In genomic region chr22:27842994-27843431, GRCh38 we compare ENCODE assay signal across 16 cellular contexts. TPM values are rescaled to one million over a fixed set of nuclear protein-coding genes. Genes with fewer than 3 reads are reported as not detected.
A peak's percentile ranks its signal among the peaks of the same experiment; 100 is the strongest.
DNase-seq lines count a peak whose midpoint lies in the region; ATAC-seq and TF ChIP-seq lines count a peak whose summit lies in the region.
"Had no signal": no experiment of that assay in that cellular context is flagged by ENCODE, and none has a peak within 500 bp of the region (broad histone marks: within the 10 kb centered on the region; RNA-seq: fewer than 3 reads in every experiment).

No MANE protein-coding gene starts in this region.

- no peak for ATAC-seq in HG02623 (IDR thresholded peaks at IDR 0.05; ENCODE audit: unreplicated experiment)
- no peak for ATAC-seq in GM21529 (IDR thresholded peaks at IDR 0.05; ENCODE audit: unreplicated experiment)
- ATAC-seq: CD8-positive, alpha-beta T cell had no signal

- H3K36me3 ChIP-seq in BE2C (peaks cover under 1% of the 10 kb centered on the region; the same call in 1 of the 2 replicates), neuronal stem cell (replicated peaks in 1 of 2; ENCODE audit: control insufficient read depth in 2 of 2, insufficient read depth in 2 of 2, low read length in 2 of 2) (peaks cover 3 to 4% of the 10 kb centered on the region in 2 donors)

- no CpG with 5 or more reads among the region's 9 CpGs for WGBS in neuronal stem cell (ENCODE audit: extremely low coverage in 2 of 2, insufficient read length in 2 of 2, insufficient replicate concordance in 1 of 2), 2 donors

- no peak overlapping the region for H3K23ac ChIP-seq in neuronal stem cell (ENCODE audit: low read depth, low read length, poor library complexity)

- no peak overlapping the region for H3K4ac ChIP-seq in neuronal stem cell (ENCODE audit: low read length)

- no peak overlapping the region for H4K8ac ChIP-seq in neuronal stem cell (ENCODE audit: low read depth, low read length)

- no peak overlapping the region for H3K9ac ChIP-seq in neuronal stem cell (ENCODE audit: low read depth, low read length, poor library complexity)

- peak overlapping the region; percentile 32 for H2BK5ac ChIP-seq in neuronal stem cell (ENCODE audit: low read length)

- no peaks in the 10 kb centered on the region for H3K79me1 ChIP-seq in neuronal stem cell (ENCODE audit: low read depth, low read length)

- H2AK5ac ChIP-seq in neuronal stem cell (ENCODE audit: low read depth, low read length): no peak overlapping the region

- H2BK15ac ChIP-seq in neuronal stem cell (ENCODE audit: low read length): no peak overlapping the region

- no peak overlapping the region for H4K91ac ChIP-seq in neuronal stem cell (ENCODE audit: low read depth, low read length, poor library complexity)

- no peak overlapping the region for H2BK120ac ChIP-seq in neuronal stem cell (ENCODE audit: low read depth, low read length)

- no peaks in the 10 kb centered on the region for H3K9me3 ChIP-seq in BE2C
- H3K9me3 ChIP-seq in neuronal stem cell (replicated peaks in 1 of 2; ENCODE audit: control insufficient read depth in 2 of 2, insufficient read depth in 1 of 2, low read depth in 1 of 2, low read length in 2 of 2): peaks cover under 1 to 2% of the 10 kb centered on the region in 2 donors

- no peak overlapping the region for H3K18ac ChIP-seq in neuronal stem cell (ENCODE audit: low read length)

- no peak overlapping the region for H3K27ac ChIP-seq in neuronal stem cell (replicated peaks; ENCODE audit: low read length)

- H3K4me3 ChIP-seq in BE2C (ENCODE audit: low read depth, low read length): 0 out of 2 replicates have a peak overlapping the region, but pooled peaks have one; percentile 11
- H3K4me3 ChIP-seq in neuronal stem cell (ENCODE audit: low read length in 2 of 2): no peak overlapping the region
- H3K4me3 ChIP-seq: heart right ventricle had no signal

- TF ChIP-seq CTCF in BE2C (IDR thresholded peaks at IDR 0.05; ENCODE audit: low read depth, low read length): no peak

- no peak overlapping the region for H3K4me2 ChIP-seq in neuronal stem cell (ENCODE audit: insufficient read depth, low read length, poor library complexity, severe bottlenecking)

- no peak overlapping the region for H3K14ac ChIP-seq in neuronal stem cell (ENCODE audit: low read length)

- H3K4me1 ChIP-seq in BE2C (peaks cover 19% of the 10 kb centered on the region), neuronal stem cell (ENCODE audit: control insufficient read depth in 2 of 2, insufficient read depth in 1 of 2, low read depth in 1 of 2, low read length in 2 of 2) (peaks cover 15 to 17% of the 10 kb centered on the region in 2 donors)

- H3K27me3 ChIP-seq in BE2C: no peaks in the 10 kb centered on the region
- H3K27me3 ChIP-seq in neuronal stem cell (ENCODE audit: control insufficient read depth in 3 of 3, insufficient read depth in 3 of 3, low read depth in 1 of 3, low read length in 3 of 3): no peaks in the 10 kb centered on the region
- H3K27me3 ChIP-seq: heart right ventricle had no signal

- no peak overlapping the region for H2BK12ac ChIP-seq in neuronal stem cell (ENCODE audit: low read length)

- no peak for DNase-seq in BE2C
- DNase-seq in GM04504 (ENCODE audit: low read depth): peak; percentile 56
- DNase-seq in cerebellum (ENCODE audit: low spot score): peak; percentile 31
- no peak for DNase-seq in neuronal stem cell (ENCODE audit: low spot score)
- no peak for DNase-seq in activated CD4-positive, alpha-beta T cell treated with anti-CD3 and anti-CD28 coated beads, Interleukin-2, amount 50 U/mL, for 48 hours
- DNase-seq: activated naive CD4-positive, alpha-beta T cell treated with anti-CD3 and anti-CD28 coated beads, Interleukin-2, amount 10 ng/mL, durations not matched to agents 7 days and 5 days; central memory CD4-positive, alpha-beta T cell; GDM1; H7; heart right ventricle; left cardiac atrium; NCI-H2029; stimulated activated CD4-positive, alpha-beta T cell treated with anti-CD3 and anti-CD28 coated beads, Interleukin-4, amount 100 ng/mL, for 24 hours had no signal

- H2AFZ ChIP-seq in neuronal stem cell (ENCODE audit: low read length): no peak overlapping the region

RNA-seq across cellular contexts. Expression of gene MN1, which starts 41.5 kb away (rescaled TPM):
- 0.46 TPM for polyA plus RNA-seq in BE2C (2012; ENCODE audit: insufficient read depth, insufficient read length, low read depth)
- 13.7 TPM for total RNA-seq in cerebellum
- polyA plus RNA-seq in neuronal stem cell (2013, experiment 1 of 2): 18.7 TPM
- polyA plus RNA-seq in neuronal stem cell (2013, experiment 2 of 2): 21.3 TPM

Comparison
In these comparisons a context has a peak if more than half of its experiments do, and no peak if none do; other contexts are left out.
1. DNase-seq: peak in GM04504 (single experiment) and cerebellum (single experiment); none in BE2C (single experiment), neuronal stem cell (single experiment) and activated CD4-positive, alpha-beta T cell treated with anti-CD3 and anti-CD28 coated beads, Interleukin-2, amount 50 U/mL, for 48 hours (0 of 2).